Comparison of ENCODE assay signal across 18 cellular contexts in the genomic region with DNA sequence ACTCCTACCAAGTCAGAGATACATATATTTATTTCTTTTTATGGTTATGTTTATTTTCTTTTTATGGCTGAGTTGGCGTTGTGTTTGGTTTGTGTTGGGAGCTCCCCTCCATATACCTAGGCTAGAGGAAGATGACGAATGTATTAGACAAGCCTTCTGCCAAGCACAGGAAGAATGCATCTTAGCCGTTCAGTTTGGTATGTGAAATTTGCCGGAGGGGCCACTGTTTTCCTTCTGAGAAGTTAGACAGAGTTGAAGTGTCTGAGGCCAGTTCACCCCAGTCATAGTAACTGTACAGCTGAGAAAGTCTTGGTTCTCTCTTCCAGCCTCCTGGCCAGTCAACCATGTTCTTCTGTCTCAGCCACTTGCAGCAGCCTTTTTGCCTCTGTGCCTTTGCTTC. TPM values are rescaled to one million over a fixed set of nuclear protein-coding genes. Genes with fewer than 3 reads are reported as not detected.
DNase-seq lines count a peak whose midpoint lies in the region; ATAC-seq, FAIRE-seq and TF ChIP-seq lines count a peak whose summit lies in the region.
"Had no signal": no experiment of that assay in that cellular context is flagged by ENCODE, and none has a peak within 500 bp of the region (broad histone marks: within the 10 kb centered on the region; RNA-seq: fewer than 3 reads in every experiment).

No MANE protein-coding gene starts in this region.

- dilution Hi-C loops in endothelial cell of umbilical vein (cut with MboI; ENCODE audit: extremely low pct_ligation_motif_present, low sequenced_read_pairs), result no loop called here

- peaks cover 4% of the 10 kb centered on the region for H4K20me1 ChIP-seq in endothelial cell of umbilical vein (replicated peaks; ENCODE audit: control insufficient read depth, extremely low read depth, insufficient read depth, low read length)

- FAIRE-seq in endothelial cell of umbilical vein (lab: Jason Lieb, UNC), result no peak
- FAIRE-seq: GM19239 had no signal

- CTCF ChIA-PET in endothelial cell of umbilical vein (lab: Charles Lee), result interaction anchor here (1.0 to 2.5 kb wide), 2 partner anchors 26 to 111 kb away, joined by 4 to 8 read pairs; no protein-coding TSS in a partner anchor

- TF ChIP-seq POLR2A in endothelial cell of umbilical vein (IDR thresholded peaks at IDR 0.05; ENCODE audit: low read depth, low read length), result no peak

- peak overlapping the region; percentile 88 for H3K27ac Mint-ChIP-seq in mesothelial cell of epicardium
- H3K27ac Mint-ChIP-seq in activated naive CD8-positive, alpha-beta T cell treated with anti-CD3 and anti-CD28 coated beads, Interleukin-2, amount 50 U/mL, for 24 hours, result no peak overlapping the region
- H3K27ac Mint-ChIP-seq: activated CD4-positive, alpha-beta T cell treated with anti-CD3 and anti-CD28 coated beads for 36 hours; immature natural killer cell; T-helper 17 cell had no signal

- H3K27me3 Mint-ChIP-seq in mesothelial cell of epicardium (ENCODE audit: low read depth), result no peaks in the 10 kb centered on the region
- H3K27me3 Mint-ChIP-seq in activated naive CD8-positive, alpha-beta T cell treated with anti-CD3 and anti-CD28 coated beads, Interleukin-2, amount 50 U/mL, for 24 hours, result peaks cover 42% of the 10 kb centered on the region

- H3K9ac ChIP-seq in endothelial cell of umbilical vein (replicated peaks; ENCODE audit: extremely low read depth, insufficient read depth, low read length), result no peak overlapping the region

- H3K4me3 ChIP-seq in RWPE2 (ENCODE audit: severe bottlenecking) (no peak overlapping the region), endothelial cell of umbilical vein (replicated peaks in 1 of 3; ENCODE audit: insufficient read depth in 1 of 3, low read depth in 1 of 3, low read length in 3 of 3) (no peak overlapping the region)
- H3K4me3 ChIP-seq: skin epidermis had no signal

- BruUV-seq in endothelial cell of umbilical vein (replicated peaks; lab: Mats Ljungman, UMichigan), result no TSS peak

- peaks cover 93% of the 10 kb centered on the region for H3K4me1 Mint-ChIP-seq in mesothelial cell of epicardium
- H3K4me1 Mint-ChIP-seq in activated naive CD8-positive, alpha-beta T cell treated with anti-CD3 and anti-CD28 coated beads, Interleukin-2, amount 50 U/mL, for 24 hours, result no peaks in the 10 kb centered on the region
- H3K4me1 Mint-ChIP-seq: activated CD4-positive, alpha-beta T cell treated with anti-CD3 and anti-CD28 coated beads for 36 hours; immature natural killer cell; T-helper 17 cell had no signal

- H3K4me1 ChIP-seq in RWPE2 (ENCODE audit: insufficient read depth, poor library complexity, severe bottlenecking) (peaks cover 56% of the 10 kb centered on the region), endothelial cell of umbilical vein (ENCODE audit: control insufficient read depth, extremely low read depth, insufficient read depth, low read length) (peaks cover 21% of the 10 kb centered on the region)

- peaks cover 3% of the 10 kb centered on the region for H3K36me3 Mint-ChIP-seq in mesothelial cell of epicardium
- no peaks in the 10 kb centered on the region for H3K36me3 Mint-ChIP-seq in activated naive CD8-positive, alpha-beta T cell treated with anti-CD3 and anti-CD28 coated beads, Interleukin-2, amount 50 U/mL, for 24 hours (ENCODE audit: low read depth)
- H3K36me3 Mint-ChIP-seq: immature natural killer cell had no signal

- in situ Hi-C loops in GM13976 (cut with MboI; ENCODE audit: low sequenced_read_pairs, unreplicated experiment), result no loop called here

- H3K4me2 ChIP-seq in endothelial cell of umbilical vein (ENCODE audit: insufficient read depth, low read length), result no peak overlapping the region

- intact Hi-C loops in endothelial cell of umbilical vein (cut with micrococcal nuclease), result no loop called here

- peaks cover 3% of the 10 kb centered on the region for H3K9me3 ChIP-seq in RWPE2 (ENCODE audit: severe bottlenecking)
- H3K9me3 ChIP-seq in endothelial cell of umbilical vein (replicated peaks; ENCODE audit: control insufficient read depth, insufficient read depth, low read length), result no peaks in the 10 kb centered on the region

- H2AFZ ChIP-seq in endothelial cell of umbilical vein (ENCODE audit: low read depth, low read length), result no peak overlapping the region

- DNase-seq in ELR (ENCODE audit: low read depth), result peak; percentile 96
- no peak for DNase-seq in RWPE2 (ENCODE audit: low spot score)
- DNase-seq in endothelial cell of umbilical vein (ENCODE audit: low read depth, low spot score), result peak; percentile 39
- peak in 1 of 2 experiments; percentile 58 for DNase-seq in mesothelial cell of epicardium (ENCODE audit: low spot score in 2 of 2, unreplicated experiment in 2 of 2)
- DNase-seq in GM13976 (ENCODE audit: low spot score), result no peak
- no peak for DNase-seq in activated naive CD8-positive, alpha-beta T cell treated with anti-CD3 and anti-CD28 coated beads, Interleukin-2, amount 50 U/mL, for 24 hours
- DNase-seq in NK-92 (lab: John Stamatoyannopoulos, UW; ENCODE audit: unreplicated experiment), result no peak
- no peak for DNase-seq in ureter (ENCODE audit: low spot score)
- DNase-seq: activated CD4-positive, alpha-beta T cell treated with anti-CD3 and anti-CD28 coated beads for 36 hours; activated T-cell treated with anti-CD3 and anti-CD28 coated beads, Interleukin-2, amount 50 U/mL, for 1 hour; COR-L47; immature natural killer cell; NCI-H1694 treated with DMSO at 0.1 percent for 48 hours; NCI-H526; stimulated activated naive CD4-positive, alpha-beta T cell; T-helper 17 cell had no signal

- H3K9me1 ChIP-seq in endothelial cell of umbilical vein (replicated peaks; ENCODE audit: control insufficient read depth, extremely low read depth, insufficient read depth, low read length), result no peaks in the 10 kb centered on the region

- peak; percentile 43 for ATAC-seq in RWPE2 (ENCODE audit: low read depth)
- no peak for ATAC-seq in activated naive CD8-positive, alpha-beta T cell treated with anti-CD3 and anti-CD28 coated beads, Interleukin-2, amount 50 U/mL, for 24 hours
- ATAC-seq: activated CD4-positive, alpha-beta T cell treated with anti-CD3 and anti-CD28 coated beads for 36 hours; T-helper 17 cell had no signal

- POLR2A ChIA-PET in endothelial cell of umbilical vein (lab: Charles Lee), result no interaction called here

- H3K27ac ChIP-seq in RWPE2 (ENCODE audit: poor library complexity, severe bottlenecking) (peak overlapping the region; percentile 41), endothelial cell of umbilical vein (ENCODE audit: insufficient read depth, low read depth, low read length) (no peak overlapping the region)

- H3K27me3 ChIP-seq in RWPE2 (ENCODE audit: insufficient read depth, poor library complexity, severe bottlenecking) (no peaks in the 10 kb centered on the region), endothelial cell of umbilical vein (ENCODE audit: control insufficient read depth in 2 of 2, insufficient read depth in 2 of 2, low read length in 2 of 2) (no peaks in the 10 kb centered on the region)

- no peaks in the 10 kb centered on the region for H3K9me3 Mint-ChIP-seq in mesothelial cell of epicardium
- no peaks in the 10 kb centered on the region for H3K9me3 Mint-ChIP-seq in activated naive CD8-positive, alpha-beta T cell treated with anti-CD3 and anti-CD28 coated beads, Interleukin-2, amount 50 U/mL, for 24 hours
- H3K9me3 Mint-ChIP-seq: immature natural killer cell had no signal

- no peak for TF ChIP-seq CTCF in RWPE2 (IDR thresholded peaks at IDR 0.05; ENCODE audit: poor library complexity, severe bottlenecking)
- TF ChIP-seq CTCF in endothelial cell of umbilical vein (IDR thresholded peaks at IDR 0.05; ENCODE audit: extremely low read depth in 1 of 2, insufficient read depth in 1 of 2, low read depth in 1 of 2, low read length in 2 of 2), result no peak
- TF ChIP-seq CTCF in mesothelial cell of epicardium (IDR thresholded peaks at IDR 0.05; ENCODE audit: unreplicated experiment), result no peak
- no peak for TF ChIP-seq CTCF in GM13976 (IDR thresholded peaks at IDR 0.05; ENCODE audit: borderline replicate concordance, control extremely low read depth, extremely low read depth, insufficient read depth, missing control alignments)

- H3K36me3 ChIP-seq in RWPE2 (ENCODE audit: low read depth) (peaks cover 10% of the 10 kb centered on the region), endothelial cell of umbilical vein (ENCODE audit: control insufficient read depth in 2 of 2, extremely low read depth in 1 of 2, insufficient read depth in 2 of 2, low read length in 2 of 2) (no peaks in the 10 kb centered on the region)

- peaks cover 47% of the 10 kb centered on the region for H3K79me2 ChIP-seq in endothelial cell of umbilical vein (ENCODE audit: control insufficient read depth, insufficient read depth, low read length)

- H3K4me3 Mint-ChIP-seq in mesothelial cell of epicardium, result no peak overlapping the region
- H3K4me3 Mint-ChIP-seq in activated naive CD8-positive, alpha-beta T cell treated with anti-CD3 and anti-CD28 coated beads, Interleukin-2, amount 50 U/mL, for 24 hours, result no peak overlapping the region
- H3K4me3 Mint-ChIP-seq: activated CD4-positive, alpha-beta T cell treated with anti-CD3 and anti-CD28 coated beads for 36 hours; immature natural killer cell; T-helper 17 cell had no signal

TF ChIP-seq in endothelial cell of umbilical vein, 7 proteins besides CTCF, POLR2A, EP300 and RAD21:
- TF ChIP-seq POLR2AphosphoS5 (IDR thresholded peaks at IDR 0.05; ENCODE audit: insufficient read depth, low read depth, low read length), result peak; percentile 40
- no peak for TF ChIP-seq FOS (IDR thresholded peaks at IDR 0.05; ENCODE audit: borderline replicate concordance, insufficient read depth, low read length)
TF ChIP-seq in endothelial cell of umbilical vein: peak in this region for 1.

RNA-seq across cellular contexts. Expression of gene TEAD1, which starts 29.8 kb away (rescaled TPM):
- 43.2 and 49.0 TPM in 2 replicates for total RNA-seq in endothelial cell of umbilical vein
- 13.0 and 15.3 TPM in 2 replicates for polyA plus RNA-seq in endothelial cell of umbilical vein
- polyA plus RNA-seq in endothelial cell of umbilical vein (2011; cell fraction: cytosol; rRNA removed), result 9.8 TPM in 2 replicates
- polyA plus RNA-seq in endothelial cell of umbilical vein (2011; cell fraction: nucleus; rRNA removed), result 75.2 and 76.2 TPM in 2 replicates
- polyA plus RNA-seq in endothelial cell of umbilical vein (2012), result 27.8 and 30.7 TPM in 2 replicates
- polyA minus RNA-seq in endothelial cell of umbilical vein, result 58.5 and 59.1 TPM in 2 replicates
- polyA minus RNA-seq in endothelial cell of umbilical vein (2011; cell fraction: cytosol; rRNA and poly(A)+ RNA removed), result 135 TPM
- 99.0 and 123 TPM in 2 replicates for polyA minus RNA-seq in endothelial cell of umbilical vein (2011; cell fraction: nucleus; rRNA and poly(A)+ RNA removed)
- 156 to 163 TPM (median 161 TPM) in 3 replicates for total RNA-seq in mesothelial cell of epicardium
- 117 TPM for total RNA-seq in ureter
- polyA plus RNA-seq: immature natural killer cell had no signal

Comparison
In these comparisons a context has a peak if more than half of its experiments do, and no peak if none do; other contexts are left out.
1. DNase-seq: peak in ELR (single experiment) and endothelial cell of umbilical vein (single experiment); none in RWPE2 (single experiment), GM13976 (single experiment), activated naive CD8-positive, alpha-beta T cell treated with anti-CD3 and anti-CD28 coated beads, Interleukin-2, amount 50 U/mL, for 24 hours (single experiment), NK-92 (single experiment) and ureter (single experiment).